ENCODE assay signal across 8 cellular contexts in the genomic region with DNA sequence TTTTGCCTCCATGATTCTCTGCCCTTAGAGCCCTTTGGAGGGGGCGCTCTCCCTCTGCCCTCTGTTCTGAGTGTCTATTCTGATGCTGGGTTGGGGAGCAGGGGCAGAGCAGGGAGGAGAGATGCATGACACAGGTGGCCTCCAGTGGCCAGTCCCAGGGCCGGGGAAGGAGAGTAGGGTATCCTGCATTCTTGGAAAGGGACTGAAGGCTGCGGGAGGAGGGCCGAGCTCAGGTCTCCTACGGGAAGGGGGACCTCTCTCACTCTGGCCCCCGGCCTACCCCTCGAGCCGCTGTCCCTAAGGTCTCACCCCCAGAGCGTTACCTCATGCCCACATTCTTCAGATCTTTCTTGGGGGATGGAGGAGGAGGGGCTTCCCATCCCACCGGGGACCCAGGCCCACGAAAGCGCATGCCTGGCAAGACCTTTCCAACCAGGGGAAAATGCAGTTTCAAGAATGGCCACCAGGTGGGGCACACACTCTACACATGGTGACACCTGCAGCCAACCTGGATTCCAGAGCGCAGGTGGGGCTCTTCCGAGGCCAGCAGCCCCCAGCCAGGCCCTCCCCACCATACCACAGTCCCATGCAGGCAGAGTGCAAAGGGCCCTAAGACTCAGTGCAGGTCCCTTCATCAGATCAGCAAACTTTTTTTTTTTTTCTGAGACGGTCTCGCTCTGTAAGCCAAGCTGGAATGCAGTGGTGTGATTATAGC.
DNase-seq lines count a peak whose midpoint lies in the region; ATAC-seq and TF ChIP-seq lines count a peak whose summit lies in the region.

No MANE protein-coding gene starts in this region.

- H3K4me3 Mint-ChIP-seq in T-helper 2 cell treated with Interferon-gamma antibody and Interleukin-4, amounts not matched to agents 5 μg/mL and 100 μg/mL, for 36 hours: no peak overlapping the region
- no peak overlapping the region for H3K4me3 Mint-ChIP-seq in immature natural killer cell

- no peaks in the 10 kb centered on the region for H4K20me1 ChIP-seq in Loucy (ENCODE audit: insufficient read depth, low read length, poor library complexity, severe bottlenecking)

- H3K4me2 ChIP-seq in Loucy (ENCODE audit: low read depth, low read length, poor library complexity, severe bottlenecking): no peak overlapping the region

- no peak overlapping the region for H3K27ac Mint-ChIP-seq in T-helper 2 cell treated with Interferon-gamma antibody and Interleukin-4, amounts not matched to agents 5 μg/mL and 100 μg/mL, for 36 hours
- no peak overlapping the region for H3K27ac Mint-ChIP-seq in immature natural killer cell

- no peak for ATAC-seq in GM18861 (IDR thresholded peaks at IDR 0.05; ENCODE audit: unreplicated experiment)
- no peak for ATAC-seq in HG03520 (IDR thresholded peaks at IDR 0.05; ENCODE audit: unreplicated experiment)

- no peaks in the 10 kb centered on the region for H3K9me3 Mint-ChIP-seq in T-helper 2 cell treated with Interferon-gamma antibody and Interleukin-4, amounts not matched to agents 5 μg/mL and 100 μg/mL, for 36 hours
- no peaks in the 10 kb centered on the region for H3K9me3 Mint-ChIP-seq in immature natural killer cell

- peak; percentile 88 for TF ChIP-seq CTCF in Loucy (conservative IDR thresholded peaks at IDR 0.05; ENCODE audit: low read length)
- TF ChIP-seq CTCF in ascending aorta (IDR thresholded peaks at IDR 0.05): peak; percentile 86 to 98 (median 88)

- peaks cover 4% of the 10 kb centered on the region for H3K4me1 ChIP-seq in Loucy (ENCODE audit: insufficient read depth, low read length, poor library complexity, severe bottlenecking)
- H3K4me1 ChIP-seq in ascending aorta: peaks cover 0 to 4% of the 10 kb centered on the region in 2 donors

- DNase-seq in Daoy (ENCODE audit: low read depth) (peak; percentile 79), ascending aorta (ENCODE audit: low spot score in 2 of 2) (peak in 1 of 2 donors; percentile 80), immature natural killer cell (peak; percentile 47 to 52 (median 48))
- peak; percentile 48 for DNase-seq in T-helper 2 cell treated with Interferon-gamma antibody and Interleukin-4, amounts not matched to agents 5 μg/mL and 100 μg/mL, for 36 hours (ENCODE audit: low spot score)
- DNase-seq in stimulated activated CD4-positive, alpha-beta T cell treated with anti-CD3 and anti-CD28 coated beads, Interleukin-15, amount 100 ng/mL, for 48 hours (ENCODE audit: low read depth in 2 of 2): peak; percentile 55

- H3K4me3 ChIP-seq in Loucy (ENCODE audit: low read length, poor library complexity, severe bottlenecking): no peak overlapping the region
- no peak overlapping the region for H3K4me3 ChIP-seq in ascending aorta

- H3K36me3 Mint-ChIP-seq in T-helper 2 cell treated with Interferon-gamma antibody and Interleukin-4, amounts not matched to agents 5 μg/mL and 100 μg/mL, for 36 hours (ENCODE audit: low read depth): no peaks in the 10 kb centered on the region
- no peaks in the 10 kb centered on the region for H3K36me3 Mint-ChIP-seq in immature natural killer cell

- H3K27me3 ChIP-seq in Loucy (ENCODE audit: insufficient read depth, low read length, poor library complexity, severe bottlenecking) (no peaks in the 10 kb centered on the region), ascending aorta (no peaks in the 10 kb centered on the region)

- no peaks in the 10 kb centered on the region for H3K27me3 Mint-ChIP-seq in T-helper 2 cell treated with Interferon-gamma antibody and Interleukin-4, amounts not matched to agents 5 μg/mL and 100 μg/mL, for 36 hours (ENCODE audit: low read depth)
- peaks cover 0 to 1% (median 0%) of the 10 kb centered on the region in 3 donors for H3K27me3 Mint-ChIP-seq in immature natural killer cell (ENCODE audit: low read depth in 3 of 3)

- intact Hi-C loops in ascending aorta (cut with DNase I): loop anchor here (1.0 to 5.0 kb wide), 4 partner anchors 270 to 850 kb away; no protein-coding TSS in a partner anchor

- no peaks in the 10 kb centered on the region for H3K4me1 Mint-ChIP-seq in T-helper 2 cell treated with Interferon-gamma antibody and Interleukin-4, amounts not matched to agents 5 μg/mL and 100 μg/mL, for 36 hours (ENCODE audit: low read depth)
- no peaks in the 10 kb centered on the region for H3K4me1 Mint-ChIP-seq in immature natural killer cell

- H3K9me3 ChIP-seq in Loucy (ENCODE audit: insufficient read depth, low read depth, low read length) (no peaks in the 10 kb centered on the region), ascending aorta (no peaks in the 10 kb centered on the region)

- H3K27ac ChIP-seq in ascending aorta: no peak overlapping the region

- no peaks in the 10 kb centered on the region for H3F3A ChIP-seq in Loucy (ENCODE audit: low read depth)

- no peaks in the 10 kb centered on the region for H3K79me2 ChIP-seq in Loucy (ENCODE audit: insufficient read depth, low read length)

- H2AFZ ChIP-seq in Loucy (ENCODE audit: low read length): no peak overlapping the region

- H3K9me2 ChIP-seq in Loucy (replicated peaks; ENCODE audit: low read depth, low read length): no peaks in the 10 kb centered on the region

- no peaks in the 10 kb centered on the region for H3K36me3 ChIP-seq in Loucy (ENCODE audit: insufficient read depth, low read length)
- no peaks in the 10 kb centered on the region for H3K36me3 ChIP-seq in ascending aorta

- no peak overlapping the region for H3K9ac ChIP-seq in Loucy (ENCODE audit: low read depth, low read length, poor library complexity, severe bottlenecking)
